ENCODE assay signal across 26 cellular contexts in the genomic region with DNA sequence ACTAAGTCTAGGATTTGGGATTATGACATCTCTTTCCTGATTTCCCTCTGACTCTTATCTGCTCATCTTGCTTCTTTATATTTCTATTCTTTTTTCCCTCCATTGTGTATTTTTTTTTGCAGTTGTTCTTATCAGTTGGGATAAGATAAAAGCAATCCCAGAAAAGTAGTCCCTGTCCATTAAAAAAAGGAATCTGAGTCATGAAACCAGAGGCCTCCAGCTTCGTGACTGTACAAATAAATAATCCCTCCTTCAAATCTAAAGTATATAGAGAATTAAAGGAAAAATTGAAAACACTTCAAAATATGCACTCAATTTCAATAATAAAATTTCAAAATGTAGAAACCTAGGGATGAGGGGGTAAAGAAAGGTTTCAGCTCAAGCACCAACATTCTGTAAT.
"Had no signal": no experiment of that assay in that cellular context is flagged by ENCODE, and none has a peak within 500 bp of the region (broad histone marks: within the 10 kb centered on the region; RNA-seq: fewer than 3 reads in every experiment).

No MANE protein-coding gene starts in this region.

- DNase-seq: stimulated activated CD4-positive, alpha-beta T cell treated with anti-CD3 and anti-CD28 coated beads, Interleukin-2, amount 100 ng/mL, for 48 hours; stimulated activated CD4-positive, alpha-beta T cell treated with anti-CD3 and anti-CD28 coated beads, Interleukin-4, amount 100 ng/mL, for 1 hour; stimulated activated CD4-positive, alpha-beta T cell treated with anti-CD3 and anti-CD28 coated beads, Interleukin-4, amount 100 ng/mL, for 24 hours; stimulated activated CD4-positive, alpha-beta T cell treated with anti-CD3 and anti-CD28 coated beads, Interleukin-4, amount 100 ng/mL, for 4 hours; stimulated activated CD8-positive, alpha-beta memory T cell treated with anti-CD3 and anti-CD28 coated beads, Interleukin-4, amount 100 ng/mL, for 48 hours; stimulated activated naive B cell treated with anti-CD40 and anti-IgM and Interleukin-4, amounts not matched to agents 10 μg/mL and 1 μg/mL and 100 μg/mL, for 72 hours; stimulated activated naive CD4-positive, alpha-beta T cell; stimulated activated naive CD4-positive, alpha-beta T cell treated with Interleukin-2 at 50 U/mL for 16 hours; stimulated activated naive CD8-positive, alpha-beta T cell treated with anti-CD3 and anti-CD28 coated beads, Interleukin-15, amount 100 ng/mL, for 72 hours; stimulated activated naive CD8-positive, alpha-beta T cell treated with anti-CD3 and anti-CD28 coated beads, Interleukin-15, Interleukin-2, amounts not matched to agents 100 U/mL and 50 U/mL, for 24 hours; stomach; substantia nigra; testis; thyroid gland; tibial artery; transverse colon; trophoblast cell; upper lobe of left lung; upper lobe of right lung; uterus had no signal

- H3K36me3 ChIP-seq: stomach, suprapubic skin, thoracic aorta, thyroid gland, tibial artery, tibial nerve, transverse colon, upper lobe of left lung, upper lobe of right lung, uterus, vagina had no signal

- H3K4me1 ChIP-seq: stomach, suprapubic skin, testis, thyroid gland, transverse colon, upper lobe of left lung, upper lobe of right lung, uterus, vagina had no signal

- ATAC-seq: stimulated activated effector memory CD8-positive, alpha-beta T cell treated with anti-CD3 and anti-CD28 coated beads, Interleukin-12 subunit alpha, Interleukin-12 subunit beta, amount 100 ng/mL, for 72 hours; stimulated activated memory B cell treated with anti-CD40 and anti-IgM and Interleukin-4, amounts not matched to agents 10 μg/mL and 1 μg/mL and 100 μg/mL, for 72 hours; stimulated activated naive B cell treated with anti-CD40 and anti-IgM and Interleukin-4, amounts not matched to agents 10 μg/mL and 1 μg/mL and 100 μg/mL, for 72 hours; stimulated activated naive CD8-positive, alpha-beta T cell treated with anti-CD3 and anti-CD28 coated beads, Interleukin-15, amount 100 ng/mL, for 72 hours; stimulated activated naive CD8-positive, alpha-beta T cell treated with anti-CD3 and anti-CD28 coated beads, Interleukin-15, Interleukin-2, amounts not matched to agents 100 U/mL and 50 U/mL, for 24 hours; upper lobe of right lung had no signal

- H3K27ac ChIP-seq: stomach, suprapubic skin, testis, thoracic aorta, thyroid gland, tibial artery, tibial nerve, transverse colon, upper lobe of left lung, upper lobe of right lung, uterus, vagina had no signal

- H3K4me3 ChIP-seq: stomach, suprapubic skin, testis, thoracic aorta, thyroid gland, tibial artery, tibial nerve, transverse colon, upper lobe of left lung, upper lobe of right lung, uterus, vagina had no signal

- H3K27me3 ChIP-seq: stomach, suprapubic skin, testis, thyroid gland, tibial artery, tibial nerve, transverse colon, upper lobe of left lung, upper lobe of right lung, uterus, vagina had no signal

- H3K9me3 ChIP-seq: stomach, suprapubic skin, testis, thoracic aorta, thyroid gland, tibial artery, tibial nerve, transverse colon, upper lobe of left lung, upper lobe of right lung, uterus, vagina had no signal
